30 cellular contexts compared by ENCODE assay signal in genomic region chr1:245917403-245917802, GRCh38.
"Had no signal": no experiment of that assay in that cellular context is flagged by ENCODE, and none has a peak within 500 bp of the region (broad histone marks: within the 10 kb centered on the region; RNA-seq: fewer than 3 reads in every experiment).

No MANE protein-coding gene starts in this region.

- H3K4me3 ChIP-seq: adrenal gland, ascending aorta, body of pancreas, breast epithelium, cardiac muscle cell had no signal

- ATAC-seq: activated naive CD4-positive, alpha-beta T cell treated with anti-CD3 and anti-CD28 coated beads, Interleukin-2, amount 50 U/mL, for 72 hours; activated naive CD8-positive, alpha-beta T cell treated with anti-CD3 and anti-CD28 coated beads, Interleukin-2, amount 50 U/mL, for 24 hours; activated T-cell treated with anti-CD3 and anti-CD28 coated beads, Interleukin-2, amount 50 U/mL, for 4 hours; activated T-cell treated with anti-CD3 and anti-CD28 coated beads, Interleukin-2, amount 50 U/mL, for 72 hours; activated T-helper 17 cell treated with anti-CD3 and anti-CD28 coated beads, Interleukin-2, amount 50 U/mL, for 72 hours; body of pancreas had no signal

- H3K4me1 ChIP-seq: adrenal gland, ascending aorta, body of pancreas, breast epithelium had no signal

- H3K27ac ChIP-seq: adrenal gland, ascending aorta, body of pancreas, brain microvascular endothelial cell, breast epithelium, cardiac muscle cell had no signal

- H3K36me3 ChIP-seq: adrenal gland, ascending aorta, brain microvascular endothelial cell, breast epithelium, cardiac muscle cell had no signal

- H3K27me3 ChIP-seq: adrenal gland, ascending aorta, body of pancreas, brain microvascular endothelial cell, breast epithelium, cardiac muscle cell had no signal

- H3K9me3 ChIP-seq: adrenal gland, body of pancreas, breast epithelium had no signal

- DNase-seq: activated effector memory CD4-positive, alpha-beta T cell treated with anti-CD3 and anti-CD28 coated beads, Interleukin-2, amount 50 U/mL, for 16 hours; activated effector memory CD4-positive, alpha-beta T cell treated with Interleukin-2 at 50 U/mL for 16 hours; activated gamma-delta T cell; activated gamma-delta T cell treated with Interleukin-2 at 50 U/mL for 16 hours; activated naive CD4-positive, alpha-beta T cell; activated naive CD4-positive, alpha-beta T cell treated with anti-CD3 and anti-CD28 coated beads for 36 hours; activated naive CD4-positive, alpha-beta T cell treated with anti-CD3 and anti-CD28 coated beads, Interleukin-2, amount 10 ng/mL, durations not matched to agents 7 days and 5 days; activated naive CD4-positive, alpha-beta T cell treated with anti-CD3 and anti-CD28 coated beads, Interleukin-2, amount 50 U/mL, for 16 hours; activated naive CD4-positive, alpha-beta T cell treated with Interleukin-2 at 50 U/mL for 16 hours; activated naive CD8-positive, alpha-beta T cell treated with anti-CD3 and anti-CD28 coated beads for 36 hours; activated naive CD8-positive, alpha-beta T cell treated with anti-CD3 and anti-CD28 coated beads, Interleukin-2, amount 10 ng/mL, durations not matched to agents 7 days and 5 days; activated naive CD8-positive, alpha-beta T cell treated with anti-CD3 and anti-CD28 coated beads, Interleukin-2, amount 50 U/mL, for 24 hours; activated T-cell treated with anti-CD3 and anti-CD28 coated beads, Interleukin-2, amount 50 U/mL, for 4 hours; activated T-cell treated with anti-CD3 and anti-CD28 coated beads, Interleukin-2, amount 50 U/mL, for 48 hours; activated T-cell treated with anti-CD3 and anti-CD28 coated beads, Interleukin-2, amount 50 U/mL, for 72 hours; adrenal gland; amniotic stem cell; amygdala; anterior cingulate cortex; aorta; body of pancreas; brain microvascular endothelial cell; caudate nucleus; central memory CD4-positive, alpha-beta T cell; cerebellar nuclear complex had no signal
